Comparison of ENCODE assay signal across 33 cellular contexts in the genomic region with DNA sequence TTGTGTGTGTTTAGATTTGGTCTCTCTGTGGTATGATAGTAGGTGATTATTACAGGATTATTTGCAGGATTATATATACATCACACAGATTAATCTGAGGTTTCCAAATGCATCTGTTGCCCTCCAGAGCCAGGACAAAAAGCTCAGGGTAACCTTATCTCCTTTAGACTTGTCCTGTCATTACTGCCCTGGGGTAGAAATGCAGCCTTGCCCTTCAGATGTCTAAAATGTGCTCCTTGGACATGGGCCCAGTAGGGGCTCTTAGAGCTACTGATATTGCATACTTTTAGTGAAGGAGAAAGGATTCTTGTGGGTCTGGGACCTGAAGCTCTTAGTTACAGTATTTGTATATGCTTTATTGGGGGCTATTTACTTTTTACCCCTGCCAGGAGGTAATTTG.
"Had no signal": no experiment of that assay in that cellular context is flagged by ENCODE, and none has a peak within 500 bp of the region (broad histone marks: within the 10 kb centered on the region; RNA-seq: fewer than 3 reads in every experiment).

No MANE protein-coding gene starts in this region.

- H3K4me3 ChIP-seq: body of pancreas, esophagus muscularis mucosa, gastrocnemius medialis, heart left ventricle had no signal

- H3K4me3 Mint-ChIP-seq: activated CD4-positive, alpha-beta memory T cell treated with anti-CD3 and anti-CD28 coated beads, Interleukin-2, amount 10 ng/mL, durations not matched to agents 7 days and 5 days; activated CD4-positive, alpha-beta T cell treated with anti-CD3 and anti-CD28 coated beads, Interleukin-2, amount 10 ng/mL, durations not matched to agents 7 days and 5 days; activated naive CD8-positive, alpha-beta T cell; activated T-cell treated with anti-CD3 and anti-CD28 coated beads, Interleukin-2, amount 50 U/mL, for 24 hours; activated T-cell treated with anti-CD3 and anti-CD28 coated beads, Interleukin-2, amount 50 U/mL, for 72 hours; central memory CD8-positive, alpha-beta T cell; effector memory CD8-positive, alpha-beta T cell; T-helper 17 cell; T-helper 2 cell treated with Interferon-gamma antibody and Interleukin-4, amounts not matched to agents 5 μg/mL and 100 μg/mL, for 36 hours; WTC11 had no signal

- H3K27ac ChIP-seq: body of pancreas, esophagus muscularis mucosa, foreskin keratinocyte, gastrocnemius medialis, heart left ventricle had no signal

- DNase-seq: activated CD4-positive, alpha-beta memory T cell treated with anti-CD3 and anti-CD28 coated beads, Interleukin-2, amount 10 ng/mL, durations not matched to agents 7 days and 5 days; activated CD4-positive, alpha-beta T cell treated with anti-CD3 and anti-CD28 coated beads for 1 hour; activated CD4-positive, alpha-beta T cell treated with anti-CD3 and anti-CD28 coated beads for 4 hours; activated CD4-positive, alpha-beta T cell treated with anti-CD3 and anti-CD28 coated beads, Interleukin-2, amount 10 ng/mL, durations not matched to agents 7 days and 5 days; activated CD4-positive, alpha-beta T cell treated with anti-CD3 and anti-CD28 coated beads, Interleukin-2, amount 50 U/mL, for 4 hours; activated CD8-positive, alpha-beta memory T cell treated with anti-CD3 and anti-CD28 coated beads, Interleukin-2, amount 50 U/mL, for 48 hours; activated gamma-delta T cell; activated naive CD4-positive, alpha-beta T cell; activated naive CD4-positive, alpha-beta T cell treated with anti-CD3 and anti-CD28 coated beads, Interleukin-2, amount 50 U/mL, for 16 hours; activated T-cell treated with anti-CD3 and anti-CD28 coated beads for 4 hours; activated T-cell treated with anti-CD3 and anti-CD28 coated beads, Interleukin-2, amount 50 U/mL, for 24 hours; activated T-cell treated with anti-CD3 and anti-CD28 coated beads, Interleukin-2, amount 50 U/mL, for 72 hours; amniotic stem cell; anterior cingulate cortex; body of pancreas; cortex of kidney; dermis blood vessel endothelial cell; effector CD4-positive, alpha-beta T cell; effector memory CD8-positive, alpha-beta T cell; erythroblast; foreskin keratinocyte; gastrocnemius medialis; glutamatergic neuron; heart left ventricle; T-helper 1 cell; T-helper 17 cell; T1000 had no signal

- H3K36me3 ChIP-seq: esophagus muscularis mucosa had no signal

- H3K9me3 Mint-ChIP-seq: activated CD4-positive, alpha-beta memory T cell treated with anti-CD3 and anti-CD28 coated beads, Interleukin-2, amount 10 ng/mL, durations not matched to agents 7 days and 5 days; activated CD4-positive, alpha-beta T cell treated with anti-CD3 and anti-CD28 coated beads, Interleukin-2, amount 10 ng/mL, durations not matched to agents 7 days and 5 days; activated T-cell treated with anti-CD3 and anti-CD28 coated beads, Interleukin-2, amount 50 U/mL, for 24 hours; activated T-cell treated with anti-CD3 and anti-CD28 coated beads, Interleukin-2, amount 50 U/mL, for 72 hours; central memory CD8-positive, alpha-beta T cell; effector memory CD8-positive, alpha-beta T cell; T-helper 2 cell treated with Interferon-gamma antibody and Interleukin-4, amounts not matched to agents 5 μg/mL and 100 μg/mL, for 36 hours; WTC11 had no signal

- FAIRE-seq: astrocyte had no signal

- H3K9me3 ChIP-seq: body of pancreas, esophagus muscularis mucosa, gastrocnemius medialis, heart left ventricle had no signal

- H3K27me3 Mint-ChIP-seq: activated naive CD8-positive, alpha-beta T cell; activated T-cell treated with anti-CD3 and anti-CD28 coated beads, Interleukin-2, amount 50 U/mL, for 24 hours had no signal

- H3K4me1 Mint-ChIP-seq: central memory CD8-positive, alpha-beta T cell; WTC11 had no signal

- H3K36me3 Mint-ChIP-seq: activated naive CD8-positive, alpha-beta T cell; WTC11 had no signal

- H3K27me3 ChIP-seq: body of pancreas, esophagus muscularis mucosa, foreskin keratinocyte, gastrocnemius medialis, heart left ventricle had no signal

- H3K4me1 ChIP-seq: body of pancreas, esophagus muscularis mucosa, foreskin keratinocyte, gastrocnemius medialis had no signal

- ATAC-seq: activated T-cell treated with anti-CD3 and anti-CD28 coated beads, Interleukin-2, amount 50 U/mL, for 72 hours; body of pancreas; effector memory CD8-positive, alpha-beta T cell; foreskin keratinocyte; gastrocnemius medialis; T-helper 17 cell; WTC11 had no signal

- H3K27ac Mint-ChIP-seq: activated CD4-positive, alpha-beta memory T cell treated with anti-CD3 and anti-CD28 coated beads, Interleukin-2, amount 10 ng/mL, durations not matched to agents 7 days and 5 days; activated CD4-positive, alpha-beta T cell treated with anti-CD3 and anti-CD28 coated beads, Interleukin-2, amount 10 ng/mL, durations not matched to agents 7 days and 5 days; activated naive CD8-positive, alpha-beta T cell; activated T-cell treated with anti-CD3 and anti-CD28 coated beads, Interleukin-2, amount 50 U/mL, for 24 hours; activated T-cell treated with anti-CD3 and anti-CD28 coated beads, Interleukin-2, amount 50 U/mL, for 72 hours; effector memory CD8-positive, alpha-beta T cell; T-helper 17 cell; T-helper 2 cell treated with Interferon-gamma antibody and Interleukin-4, amounts not matched to agents 5 μg/mL and 100 μg/mL, for 36 hours; WTC11 had no signal
